Comparison of ENCODE assay signal across 14 cellular contexts in the genomic region with DNA sequence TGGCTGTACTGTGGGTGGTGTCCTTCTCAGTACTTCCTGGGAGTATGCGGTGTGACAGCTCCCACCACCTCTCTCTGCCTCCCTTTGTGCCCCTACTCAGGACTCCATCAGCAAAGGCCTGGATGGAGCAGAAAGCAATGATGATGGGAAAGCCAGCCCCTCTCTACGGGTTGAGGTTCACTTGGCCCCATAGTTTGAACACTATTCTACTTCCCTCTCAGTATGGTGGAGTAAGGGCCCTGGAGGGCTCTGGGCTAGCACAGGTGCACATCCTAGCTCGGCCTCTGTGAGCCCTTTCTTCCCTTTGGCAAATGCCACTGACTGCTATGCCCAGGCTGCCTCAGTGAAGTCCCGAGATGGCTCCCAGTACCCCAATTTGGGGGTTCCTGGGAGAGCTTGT.
DNase-seq lines count a peak whose midpoint lies in the region; ATAC-seq and TF ChIP-seq lines count a peak whose summit lies in the region.
"Had no signal": no experiment of that assay in that cellular context is flagged by ENCODE, and none has a peak within 500 bp of the region (broad histone marks: within the 10 kb centered on the region; RNA-seq: fewer than 3 reads in every experiment).

No MANE protein-coding gene starts in this region.

- CTCF ChIA-PET in RWPE1 (lab: Yijun Ruan, JAX) = interaction anchor here (2.5 kb wide), 1 partner anchor 118 kb away, joined by 12 read pairs; the partner anchor contains the start of gene NCBP2L

- peak overlapping the region; percentile 41 for H3K27ac ChIP-seq in RWPE1
- H3K27ac ChIP-seq: 22Rv1, A549, BLaER1 had no signal

- ATAC-seq in HG03025 (IDR thresholded peaks at IDR 0.05; ENCODE audit: low FRiP score, unreplicated experiment) = no peak

- peak; percentile 51 for DNase-seq in activated CD8-positive, alpha-beta memory T cell treated with anti-CD3 and anti-CD28 coated beads for 24 hours
- no peak for DNase-seq in activated CD8-positive, alpha-beta memory T cell treated with anti-CD3 and anti-CD28 coated beads, Interleukin-2, amount 50 U/mL, for 4 hours
- DNase-seq in RWPE1 (ENCODE audit: low spot score) = no peak
- no peak for DNase-seq in HK-2 (ENCODE audit: unreplicated experiment)
- DNase-seq: BE2C, COR-L47, DMS 273 treated with DMSO at 0.1 percent for 48 hours, DMS153, DMS79, GDM1 had no signal

- TF ChIP-seq CTCF in RWPE1 (conservative IDR thresholded peaks at IDR 0.05; ENCODE audit: low read depth) = no peak

- POLR2A ChIA-PET in RWPE1 (lab: Yijun Ruan, JAX; ENCODE audit: low non-redundant PET) = no interaction called here
